Comparison of ENCODE assay signal across 31 cellular contexts in genomic region chr12:10042167-10042566, GRCh38. TPM values are rescaled to one million over a fixed set of nuclear protein-coding genes. Genes with fewer than 3 reads are reported as not detected.
"Had no signal": no experiment of that assay in that cellular context is flagged by ENCODE, and none has a peak within 500 bp of the region (broad histone marks: within the 10 kb centered on the region; RNA-seq: fewer than 3 reads in every experiment).

No MANE protein-coding gene starts in this region.

- ATAC-seq: activated naive CD4-positive, alpha-beta T cell treated with anti-CD3 and anti-CD28 coated beads, Interleukin-2, amount 50 U/mL, for 72 hours; activated T-cell treated with anti-CD3 and anti-CD28 coated beads, Interleukin-2, amount 50 U/mL, for 4 hours; body of pancreas had no signal

- H3K4me1 Mint-ChIP-seq: activated CD4-positive, alpha-beta T cell treated with anti-CD3 and anti-CD28 coated beads, Interleukin-2, amount 10 ng/mL, durations not matched to agents 7 days and 5 days had no signal

- H3K36me3 ChIP-seq: adrenal gland, breast epithelium, SJCRH30 had no signal

- H3K4me3 Mint-ChIP-seq: activated CD4-positive, alpha-beta memory T cell treated with anti-CD3 and anti-CD28 coated beads for 36 hours; activated CD4-positive, alpha-beta T cell treated with anti-CD3 and anti-CD28 coated beads, Interleukin-2, amount 10 ng/mL, durations not matched to agents 7 days and 5 days; activated naive CD4-positive, alpha-beta T cell treated with anti-CD3 and anti-CD28 coated beads for 36 hours; activated T-cell treated with anti-CD3 and anti-CD28 coated beads, Interleukin-2, amount 50 U/mL, for 4 hours; activated T-helper 1 cell treated with anti-CD3 and anti-CD28 coated beads, Interleukin-12 subunit alpha, Interleukin-12 subunit beta, Interleukin-2, Interleukin-4 antibody, amounts not matched to agents 30 ng/mL and 10 ng/mL and 1 ng/mL, durations not matched to agents 14 hours and 24 hours and 36 hours; T-helper 1 cell treated with Interleukin-12 subunit alpha and Interleukin-12 subunit beta and Interleukin-4 antibody, amounts not matched to agents 30 μg/mL and 1 μg/mL, for 36 hours; T-helper 2 cell treated with Interferon-gamma antibody and Interleukin-4, amounts not matched to agents 5 μg/mL and 100 μg/mL, for 36 hours had no signal

- H3K27me3 ChIP-seq: adrenal gland, body of pancreas, breast epithelium, SJCRH30 had no signal

- H3K4me1 ChIP-seq: adrenal gland, body of pancreas, breast epithelium, SJCRH30 had no signal

- H3K4me3 ChIP-seq: adrenal gland, body of pancreas, breast epithelium, SJCRH30, SK-N-MC had no signal

- H3K9me3 Mint-ChIP-seq: activated CD4-positive, alpha-beta memory T cell treated with anti-CD3 and anti-CD28 coated beads for 36 hours; activated CD4-positive, alpha-beta T cell treated with anti-CD3 and anti-CD28 coated beads, Interleukin-2, amount 10 ng/mL, durations not matched to agents 7 days and 5 days; activated naive CD4-positive, alpha-beta T cell treated with anti-CD3 and anti-CD28 coated beads for 36 hours; activated naive CD4-positive, alpha-beta T cell treated with anti-CD3 and anti-CD28 coated beads, Interleukin-2, amount 50 U/mL, for 72 hours; activated T-cell treated with anti-CD3 and anti-CD28 coated beads, Interleukin-2, amount 50 U/mL, for 4 hours; activated T-helper 1 cell treated with anti-CD3 and anti-CD28 coated beads, Interleukin-12 subunit alpha, Interleukin-12 subunit beta, Interleukin-2, Interleukin-4 antibody, amounts not matched to agents 30 ng/mL and 10 ng/mL and 1 ng/mL, durations not matched to agents 14 hours and 24 hours and 36 hours; T-helper 1 cell treated with Interleukin-12 subunit alpha and Interleukin-12 subunit beta and Interleukin-4 antibody, amounts not matched to agents 30 μg/mL and 1 μg/mL, for 36 hours; T-helper 2 cell treated with Interferon-gamma antibody and Interleukin-4, amounts not matched to agents 5 μg/mL and 100 μg/mL, for 36 hours had no signal

- DNase-seq: activated CD4-positive, alpha-beta memory T cell treated with anti-CD3 and anti-CD28 coated beads for 36 hours; activated CD4-positive, alpha-beta T cell treated with anti-CD3 and anti-CD28 coated beads, Interleukin-2, amount 10 ng/mL, durations not matched to agents 7 days and 5 days; activated CD8-positive, alpha-beta memory T cell treated with anti-CD3 and anti-CD28 coated beads, Interleukin-2, amount 50 U/mL, for 4 hours; activated gamma-delta T cell treated with Interleukin-2 at 50 U/mL for 16 hours; activated naive CD4-positive, alpha-beta T cell treated with anti-CD3 and anti-CD28 coated beads for 36 hours; activated T-cell treated with anti-CD3 and anti-CD28 coated beads for 4 hours; activated T-cell treated with anti-CD3 and anti-CD28 coated beads, Interleukin-2, amount 50 U/mL, for 4 hours; adrenal gland; body of pancreas; KG1; NCI-H1105 treated with DMSO at 0.1 percent for 48 hours; NCI-H1436; NCI-H1694; NCI-H1930; NCI-H345; NCI-H524 treated with DMSO at 0.1 percent for 48 hours; NK-92 treated with Interleukin-12 subunit alpha and Interleukin-12 subunit beta, amount 100 ng/mL, for 24 hours; OCI-M1; SHP77; SJCRH30 had no signal

- H3K36me3 Mint-ChIP-seq: activated CD4-positive, alpha-beta memory T cell treated with anti-CD3 and anti-CD28 coated beads for 36 hours; activated naive CD4-positive, alpha-beta T cell treated with anti-CD3 and anti-CD28 coated beads, Interleukin-2, amount 50 U/mL, for 72 hours had no signal

- H3K27ac Mint-ChIP-seq: activated CD4-positive, alpha-beta memory T cell treated with anti-CD3 and anti-CD28 coated beads for 36 hours; activated CD4-positive, alpha-beta T cell treated with anti-CD3 and anti-CD28 coated beads, Interleukin-2, amount 10 ng/mL, durations not matched to agents 7 days and 5 days; activated naive CD4-positive, alpha-beta T cell treated with anti-CD3 and anti-CD28 coated beads for 36 hours; activated naive CD4-positive, alpha-beta T cell treated with anti-CD3 and anti-CD28 coated beads, Interleukin-2, amount 50 U/mL, for 72 hours; activated T-helper 1 cell treated with anti-CD3 and anti-CD28 coated beads, Interleukin-12 subunit alpha, Interleukin-12 subunit beta, Interleukin-2, Interleukin-4 antibody, amounts not matched to agents 30 ng/mL and 10 ng/mL and 1 ng/mL, durations not matched to agents 14 hours and 24 hours and 36 hours; T-helper 1 cell treated with Interleukin-12 subunit alpha and Interleukin-12 subunit beta and Interleukin-4 antibody, amounts not matched to agents 30 μg/mL and 1 μg/mL, for 36 hours; T-helper 2 cell treated with Interferon-gamma antibody and Interleukin-4, amounts not matched to agents 5 μg/mL and 100 μg/mL, for 36 hours had no signal

- H3K27ac ChIP-seq: adrenal gland, body of pancreas, breast epithelium, SJCRH30, SK-N-MC had no signal

- H3K9me3 ChIP-seq: adrenal gland, body of pancreas, breast epithelium, SJCRH30 had no signal

RNA-seq across cellular contexts. Expression of gene CLEC9A, which starts 11.7 kb away (rescaled TPM):
- total RNA-seq: activated CD4-positive, alpha-beta memory T cell treated with anti-CD3 and anti-CD28 coated beads for 36 hours; activated CD4-positive, alpha-beta T cell treated with anti-CD3 and anti-CD28 coated beads, Interleukin-2, amount 10 ng/mL, durations not matched to agents 7 days and 5 days; activated naive CD4-positive, alpha-beta T cell treated with anti-CD3 and anti-CD28 coated beads for 36 hours; activated naive CD4-positive, alpha-beta T cell treated with anti-CD3 and anti-CD28 coated beads, Interleukin-2, amount 50 U/mL, for 72 hours; activated T-cell treated with anti-CD3 and anti-CD28 coated beads, Interleukin-2, amount 50 U/mL, for 4 hours; activated T-helper 1 cell treated with anti-CD3 and anti-CD28 coated beads, Interleukin-12 subunit alpha, Interleukin-12 subunit beta, Interleukin-2, Interleukin-4 antibody, amounts not matched to agents 30 ng/mL and 10 ng/mL and 1 ng/mL, durations not matched to agents 14 hours and 24 hours and 36 hours; astrocyte; breast epithelium; cardiac septum; LHCN-M2; M059J; NCI-H460; SJCRH30 had no signal

RNA-seq across cellular contexts. Expression of gene CLEC12B, which starts 31.7 kb away (rescaled TPM):
- total RNA-seq: activated CD4-positive, alpha-beta memory T cell treated with anti-CD3 and anti-CD28 coated beads for 36 hours; activated naive CD4-positive, alpha-beta T cell treated with anti-CD3 and anti-CD28 coated beads for 36 hours; activated naive CD4-positive, alpha-beta T cell treated with anti-CD3 and anti-CD28 coated beads, Interleukin-2, amount 50 U/mL, for 72 hours; activated T-cell treated with anti-CD3 and anti-CD28 coated beads, Interleukin-2, amount 50 U/mL, for 4 hours; activated T-helper 1 cell treated with anti-CD3 and anti-CD28 coated beads, Interleukin-12 subunit alpha, Interleukin-12 subunit beta, Interleukin-2, Interleukin-4 antibody, amounts not matched to agents 30 ng/mL and 10 ng/mL and 1 ng/mL, durations not matched to agents 14 hours and 24 hours and 36 hours; astrocyte; body of pancreas; cardiac septum; LHCN-M2; NCI-H460; SJCRH30 had no signal

RNA-seq across cellular contexts. Expression of gene CLEC1B, which starts 43.2 kb away (rescaled TPM):
- total RNA-seq: activated CD4-positive, alpha-beta memory T cell treated with anti-CD3 and anti-CD28 coated beads for 36 hours; activated CD4-positive, alpha-beta T cell treated with anti-CD3 and anti-CD28 coated beads, Interleukin-2, amount 10 ng/mL, durations not matched to agents 7 days and 5 days; activated naive CD4-positive, alpha-beta T cell treated with anti-CD3 and anti-CD28 coated beads for 36 hours; activated naive CD4-positive, alpha-beta T cell treated with anti-CD3 and anti-CD28 coated beads, Interleukin-2, amount 50 U/mL, for 72 hours; activated T-cell treated with anti-CD3 and anti-CD28 coated beads, Interleukin-2, amount 50 U/mL, for 4 hours; activated T-helper 1 cell treated with anti-CD3 and anti-CD28 coated beads, Interleukin-12 subunit alpha, Interleukin-12 subunit beta, Interleukin-2, Interleukin-4 antibody, amounts not matched to agents 30 ng/mL and 10 ng/mL and 1 ng/mL, durations not matched to agents 14 hours and 24 hours and 36 hours; astrocyte; body of pancreas; breast epithelium; cardiac septum; LHCN-M2; M059J; NCI-H460; SJCRH30 had no signal

RNA-seq across cellular contexts. Expression of gene CLEC1A, which starts 56.6 kb away (rescaled TPM):
- total RNA-seq: activated CD4-positive, alpha-beta memory T cell treated with anti-CD3 and anti-CD28 coated beads for 36 hours; activated CD4-positive, alpha-beta T cell treated with anti-CD3 and anti-CD28 coated beads, Interleukin-2, amount 10 ng/mL, durations not matched to agents 7 days and 5 days; activated naive CD4-positive, alpha-beta T cell treated with anti-CD3 and anti-CD28 coated beads for 36 hours; activated naive CD4-positive, alpha-beta T cell treated with anti-CD3 and anti-CD28 coated beads, Interleukin-2, amount 50 U/mL, for 72 hours; activated T-cell treated with anti-CD3 and anti-CD28 coated beads, Interleukin-2, amount 50 U/mL, for 4 hours; activated T-helper 1 cell treated with anti-CD3 and anti-CD28 coated beads, Interleukin-12 subunit alpha, Interleukin-12 subunit beta, Interleukin-2, Interleukin-4 antibody, amounts not matched to agents 30 ng/mL and 10 ng/mL and 1 ng/mL, durations not matched to agents 14 hours and 24 hours and 36 hours; astrocyte; LHCN-M2; NCI-H460; SJCRH30 had no signal
